ENCODE assay signal across 15 cellular contexts in the genomic region with DNA sequence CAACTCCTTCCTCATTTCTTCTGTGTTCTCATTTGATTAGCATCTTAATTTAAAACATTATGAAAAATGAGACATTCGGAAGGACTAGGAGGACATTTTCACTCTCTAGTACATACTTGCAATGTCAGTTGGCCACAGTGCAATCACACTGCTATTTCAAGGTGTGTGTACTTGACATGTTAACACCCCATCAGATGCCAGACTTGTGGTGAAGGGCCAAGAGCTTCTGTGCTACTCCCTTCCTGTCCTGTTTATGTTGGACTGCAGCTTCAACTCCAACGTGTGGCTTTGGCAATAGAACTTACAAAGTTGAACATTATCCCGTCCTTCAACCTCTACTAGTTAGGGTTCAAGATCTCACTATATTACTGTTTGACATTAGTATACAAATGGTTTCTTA.
DNase-seq lines count a peak whose midpoint lies in the region; ATAC-seq and TF ChIP-seq lines count a peak whose summit lies in the region.
"Had no signal": no experiment of that assay in that cellular context is flagged by ENCODE, and none has a peak within 500 bp of the region (broad histone marks: within the 10 kb centered on the region; RNA-seq: fewer than 3 reads in every experiment).

No MANE protein-coding gene starts in this region.

- H2AFZ ChIP-seq in mammary epithelial cell (ENCODE audit: low read depth, low read length), result no peak overlapping the region

- POLR2A ChIA-PET in GM10248 (lab: Yijun Ruan, JAX), result no interaction called here

- no TSS peak for BruUV-seq in mammary epithelial cell (replicated peaks; lab: Mats Ljungman, UMichigan)

- TF ChIP-seq CTCF in mammary epithelial cell (conservative IDR thresholded peaks at IDR 0.05 in 1 of 2, IDR thresholded peaks at IDR 0.05 in 1 of 2; ENCODE audit: extremely low read depth in 1 of 2, insufficient read depth in 1 of 2, low read depth in 1 of 2, low read length in 2 of 2), result no peak
- TF ChIP-seq CTCF in left ventricle myocardium inferior (IDR thresholded peaks at IDR 0.05; ENCODE audit: borderline replicate concordance), result no peak
- TF ChIP-seq CTCF in GM10248 (IDR thresholded peaks at IDR 0.05; ENCODE audit: control extremely low read depth, extremely low read depth, low read depth, missing control alignments), result no peak

- no peaks in the 10 kb centered on the region for H3K79me2 ChIP-seq in mammary epithelial cell (ENCODE audit: insufficient read depth, low read length)

- 48% methylated on average over 3 of the region's 3 CpGs for WGBS in mammary epithelial cell (ENCODE audit: low coverage, missing lambda C conversion rate)

- no peak overlapping the region for H3K9ac ChIP-seq in mammary epithelial cell (ENCODE audit: insufficient read depth, low read length)

- peaks cover 1 to 2% of the 10 kb centered on the region in 2 donors for H3K9me3 Mint-ChIP-seq in activated T-cell treated with anti-CD3 and anti-CD28 coated beads, Interleukin-2, amount 50 U/mL, for 72 hours

- H3K27ac ChIP-seq in mammary epithelial cell (ENCODE audit: insufficient read depth, low read depth, low read length) (no peak overlapping the region), left ventricle myocardium inferior (replicated peaks) (peak overlapping the region; percentile 85)

- H3K9me3 ChIP-seq in mammary epithelial cell (replicated peaks; ENCODE audit: insufficient read depth, low read length), result no peaks in the 10 kb centered on the region
- no peaks in the 10 kb centered on the region for H3K9me3 ChIP-seq in left ventricle myocardium inferior (replicated peaks)
- H3K9me3 ChIP-seq: A549 had no signal

- intact Hi-C loops in mammary epithelial cell (cut with micrococcal nuclease) (no loop called here), left ventricle myocardium inferior (cut with micrococcal nuclease) (loop anchor here (10.0 kb wide), 1 partner anchor 117 kb away; no protein-coding TSS in a partner anchor)

- in situ Hi-C loops in Caki2 (cut with HindIII; ENCODE audit: low pct_unique_long_range_greater_than_20kb, low sequenced_read_pairs) (no loop called here), mammary epithelial cell (cut with MboI; ENCODE audit: low sequenced_read_pairs in 2 of 2) (no loop called here)

- no peak overlapping the region for H3K4me3 Mint-ChIP-seq in activated T-cell treated with anti-CD3 and anti-CD28 coated beads, Interleukin-2, amount 50 U/mL, for 72 hours
- H3K4me3 Mint-ChIP-seq: H9, naive B cell had no signal

- H3K4me2 ChIP-seq in mammary epithelial cell (ENCODE audit: insufficient read depth, low read depth, low read length), result peak overlapping the region; percentile 9
- H3K4me2 ChIP-seq: A549 had no signal

- no peak for ATAC-seq in activated T-cell treated with anti-CD3 and anti-CD28 coated beads, Interleukin-2, amount 50 U/mL, for 72 hours (replicated peaks in 1 of 2)
- ATAC-seq: A549 had no signal

- H3K4me1 ChIP-seq in mammary epithelial cell (ENCODE audit: insufficient read depth, low read length) (peaks cover 24% of the 10 kb centered on the region), left ventricle myocardium inferior (peaks cover 44% of the 10 kb centered on the region)

- H3K27ac Mint-ChIP-seq in activated T-cell treated with anti-CD3 and anti-CD28 coated beads, Interleukin-2, amount 50 U/mL, for 72 hours, result no peak overlapping the region
- H3K27ac Mint-ChIP-seq: H9 had no signal

- no peaks in the 10 kb centered on the region for H3K36me3 Mint-ChIP-seq in activated T-cell treated with anti-CD3 and anti-CD28 coated beads, Interleukin-2, amount 50 U/mL, for 72 hours (ENCODE audit: insufficient read depth in 2 of 2)
- H3K36me3 Mint-ChIP-seq: naive B cell had no signal

- peak; percentile 66 for DNase-seq in Caki2 (ENCODE audit: low read depth)
- peak; percentile 68 for DNase-seq in mammary epithelial cell
- DNase-seq in left ventricle myocardium inferior, result peak; percentile 22
- peak; percentile 86 for DNase-seq in renal cortical epithelial cell (ENCODE audit: low read depth)
- DNase-seq in GM10248 (ENCODE audit: extremely low spot score), result no peak
- DNase-seq in NCI-H1417 (lab: John Stamatoyannopoulos, UW), result no peak
- DNase-seq in activated T-cell treated with anti-CD3 and anti-CD28 coated beads, Interleukin-2, amount 50 U/mL, for 72 hours, result no peak
- no peak for DNase-seq in activated CD4-positive, CD25-positive, alpha-beta regulatory T cell (lab: John Stamatoyannopoulos, UW)
- DNase-seq: activated naive CD4-positive, alpha-beta T cell; central memory CD4-positive, alpha-beta T cell; erythroblast; H9; naive B cell; NCI-H2171 treated with DMSO at 0.1 percent for 48 hours had no signal

- H3K27me3 Mint-ChIP-seq in activated T-cell treated with anti-CD3 and anti-CD28 coated beads, Interleukin-2, amount 50 U/mL, for 72 hours (ENCODE audit: low read depth), result peaks cover 7% of the 10 kb centered on the region

- H3K36me3 ChIP-seq in mammary epithelial cell (ENCODE audit: insufficient read depth, low read length) (no peaks in the 10 kb centered on the region), left ventricle myocardium inferior (no peaks in the 10 kb centered on the region)

- CTCF ChIA-PET in mammary epithelial cell (lab: Charles Lee; ENCODE audit: low non-redundant PET) (no interaction called here), GM10248 (lab: Yijun Ruan, JAX) (no interaction called here)

- no peaks in the 10 kb centered on the region for H3K27me3 ChIP-seq in mammary epithelial cell (ENCODE audit: insufficient read depth, low read length)
- no peaks in the 10 kb centered on the region for H3K27me3 ChIP-seq in left ventricle myocardium inferior (ENCODE audit: low read depth)

- dilution Hi-C loops in mammary epithelial cell (cut with HindIII; ENCODE audit: low sequenced_read_pairs), result no loop called here

- H3K4me1 Mint-ChIP-seq in activated T-cell treated with anti-CD3 and anti-CD28 coated beads, Interleukin-2, amount 50 U/mL, for 72 hours (ENCODE audit: low read depth), result peaks cover 9% of the 10 kb centered on the region

- H3K4me3 ChIP-seq in mammary epithelial cell (replicated peaks in 1 of 3; ENCODE audit: insufficient read depth in 1 of 3, low read depth in 2 of 3, low read length in 3 of 3), result no peak overlapping the region
- H3K4me3 ChIP-seq in left ventricle myocardium inferior, result no peak overlapping the region
- H3K4me3 ChIP-seq: A549 had no signal

- no peaks in the 10 kb centered on the region for H4K20me1 ChIP-seq in mammary epithelial cell (ENCODE audit: insufficient read depth, low read length)

Comparison
In these comparisons a context has a peak if more than half of its experiments do, and no peak if none do; other contexts are left out.
1. DNase-seq: peak in Caki2 (single experiment), mammary epithelial cell (single experiment), left ventricle myocardium inferior (single experiment) and renal cortical epithelial cell (single experiment); none in GM10248 (single experiment), NCI-H1417 (0 of 3), activated T-cell treated with anti-CD3 and anti-CD28 coated beads, Interleukin-2, amount 50 U/mL, for 72 hours (0 of 2) and activated CD4-positive, CD25-positive, alpha-beta regulatory T cell (0 of 4).